In genomic region chr17:72953621-72954020, GRCh38 we compare ENCODE assay signal across 14 cellular contexts.
"Had no signal": no experiment of that assay in that cellular context is flagged by ENCODE, and none has a peak within 500 bp of the region (broad histone marks: within the 10 kb centered on the region; RNA-seq: fewer than 3 reads in every experiment).

No MANE protein-coding gene starts in this region.

- ATAC-seq: activated CD8-positive, alpha-beta memory T cell treated with anti-CD3 and anti-CD28 coated beads, Interleukin-2, amount 10 ng/mL, durations not matched to agents 7 days and 5 days; mucosa of descending colon; naive thymus-derived CD4-positive, alpha-beta T cell; sciatic nerve had no signal

- H3K27ac Mint-ChIP-seq: activated CD4-positive, alpha-beta memory T cell treated with anti-CD3 and anti-CD28 coated beads for 36 hours; activated CD8-positive, alpha-beta memory T cell treated with anti-CD3 and anti-CD28 coated beads, Interleukin-2, amount 10 ng/mL, durations not matched to agents 7 days and 5 days; activated naive CD4-positive, alpha-beta T cell treated with anti-CD3 and anti-CD28 coated beads, Interleukin-2, amount 10 ng/mL, durations not matched to agents 7 days and 5 days; activated T-cell treated with anti-CD3 and anti-CD28 coated beads, Interleukin-2, amount 50 U/mL, for 24 hours had no signal

- H3K9me3 ChIP-seq: ascending aorta, left ventricle myocardium inferior, mucosa of descending colon, pancreas, thoracic aorta had no signal

- H3K4me1 ChIP-seq: ascending aorta, left ventricle myocardium inferior, pancreas had no signal

- H3K4me1 Mint-ChIP-seq: activated CD8-positive, alpha-beta memory T cell treated with anti-CD3 and anti-CD28 coated beads, Interleukin-2, amount 10 ng/mL, durations not matched to agents 7 days and 5 days; activated naive CD4-positive, alpha-beta T cell treated with anti-CD3 and anti-CD28 coated beads, Interleukin-2, amount 10 ng/mL, durations not matched to agents 7 days and 5 days had no signal

- H3K36me3 Mint-ChIP-seq: activated CD4-positive, alpha-beta memory T cell treated with anti-CD3 and anti-CD28 coated beads for 36 hours; activated CD8-positive, alpha-beta memory T cell treated with anti-CD3 and anti-CD28 coated beads, Interleukin-2, amount 10 ng/mL, durations not matched to agents 7 days and 5 days; activated naive CD4-positive, alpha-beta T cell treated with anti-CD3 and anti-CD28 coated beads, Interleukin-2, amount 10 ng/mL, durations not matched to agents 7 days and 5 days had no signal

- H3K27me3 Mint-ChIP-seq: activated CD4-positive, alpha-beta memory T cell treated with anti-CD3 and anti-CD28 coated beads for 36 hours; activated CD8-positive, alpha-beta memory T cell treated with anti-CD3 and anti-CD28 coated beads, Interleukin-2, amount 10 ng/mL, durations not matched to agents 7 days and 5 days; activated naive CD4-positive, alpha-beta T cell treated with anti-CD3 and anti-CD28 coated beads, Interleukin-2, amount 10 ng/mL, durations not matched to agents 7 days and 5 days; activated T-cell treated with anti-CD3 and anti-CD28 coated beads, Interleukin-2, amount 50 U/mL, for 24 hours; naive thymus-derived CD4-positive, alpha-beta T cell had no signal

- H3K27me3 ChIP-seq: ascending aorta, pancreas had no signal

- H3K4me3 Mint-ChIP-seq: activated CD4-positive, alpha-beta memory T cell treated with anti-CD3 and anti-CD28 coated beads for 36 hours; activated CD8-positive, alpha-beta memory T cell treated with anti-CD3 and anti-CD28 coated beads, Interleukin-2, amount 10 ng/mL, durations not matched to agents 7 days and 5 days; activated naive CD4-positive, alpha-beta T cell treated with anti-CD3 and anti-CD28 coated beads, Interleukin-2, amount 10 ng/mL, durations not matched to agents 7 days and 5 days; activated T-cell treated with anti-CD3 and anti-CD28 coated beads, Interleukin-2, amount 50 U/mL, for 24 hours; naive thymus-derived CD4-positive, alpha-beta T cell had no signal

- H3K36me3 ChIP-seq: ascending aorta, left ventricle myocardium inferior, pancreas, thoracic aorta had no signal

- DNase-seq: activated CD4-positive, alpha-beta memory T cell treated with anti-CD3 and anti-CD28 coated beads for 36 hours; activated CD8-positive, alpha-beta memory T cell treated with anti-CD3 and anti-CD28 coated beads, Interleukin-2, amount 10 ng/mL, durations not matched to agents 7 days and 5 days; activated naive CD4-positive, alpha-beta T cell treated with anti-CD3 and anti-CD28 coated beads, Interleukin-2, amount 10 ng/mL, durations not matched to agents 7 days and 5 days; activated T-cell treated with anti-CD3 and anti-CD28 coated beads, Interleukin-2, amount 50 U/mL, for 24 hours; dermis blood vessel endothelial cell; kidney; left ventricle myocardium inferior; mucosa of descending colon; naive thymus-derived CD4-positive, alpha-beta T cell; pancreas; stimulated activated CD4-positive, alpha-beta T cell treated with anti-CD3 and anti-CD28 coated beads, Interleukin-1b, Interleukin-23, amount 100 ng/mL, for 48 hours had no signal

- H3K4me3 ChIP-seq: ascending aorta, left ventricle myocardium inferior, mucosa of descending colon, pancreas, thoracic aorta had no signal

- H3K9me3 Mint-ChIP-seq: activated CD4-positive, alpha-beta memory T cell treated with anti-CD3 and anti-CD28 coated beads for 36 hours; activated naive CD4-positive, alpha-beta T cell treated with anti-CD3 and anti-CD28 coated beads, Interleukin-2, amount 10 ng/mL, durations not matched to agents 7 days and 5 days; activated T-cell treated with anti-CD3 and anti-CD28 coated beads, Interleukin-2, amount 50 U/mL, for 24 hours; naive thymus-derived CD4-positive, alpha-beta T cell had no signal

- H3K27ac ChIP-seq: ascending aorta, left ventricle myocardium inferior, pancreas, thoracic aorta had no signal
